In genomic region chr10:117216611-117217195, GRCh38 we compare ENCODE assay signal across 1 cellular context.
TF ChIP-seq lines count a peak whose summit lies in the region.

No MANE protein-coding gene starts in this region.

TF ChIP-seq in HepG2, 621 proteins besides CTCF, POLR2A, EP300 and RAD21 (continued from another document and continues in another):
- peak; percentile 84 for TF ChIP-seq YY1 (IDR thresholded peaks at IDR 0.05; ENCODE audit: insufficient read depth, insufficient replicate concordance, low read depth, low read length)
- TF ChIP-seq MIER2 (CRISPR knock-in tag; IDR thresholded peaks at IDR 0.05), result 0 out of 2 replicates have a peak, but pooled peaks have one; percentile 60
- 0 out of 2 replicates have a peak, but pooled peaks have one; percentile 51 for TF ChIP-seq HBP1 (CRISPR knock-in tag; IDR thresholded peaks at IDR 0.05; ENCODE audit: low read depth)
- peak; percentile 77; the same call in 1 of the 2 replicates for TF ChIP-seq TFDP1 (CRISPR knock-in tag; IDR thresholded peaks at IDR 0.05; ENCODE audit: borderline replicate concordance)
- TF ChIP-seq RXRA (CRISPR knock-in tag; IDR thresholded peaks at IDR 0.05), result peak; percentile 66; the same call in 1 of the 2 replicates
- peak; percentile 96; the same call in 1 of the 2 replicates for TF ChIP-seq MTF2 (CRISPR knock-in tag; IDR thresholded peaks at IDR 0.05; ENCODE audit: borderline replicate concordance)
- 0 out of 4 replicates have a peak, but pooled peaks of 1 of the 2 experiments have one; percentile 27 for TF ChIP-seq ATF4 (CRISPR knock-in tag; IDR thresholded peaks at IDR 0.05)
- peak; percentile 78 for TF ChIP-seq GABPB1 (CRISPR knock-in tag; IDR thresholded peaks at IDR 0.05)
- peak; percentile 48; the same call in 1 of the 2 replicates for TF ChIP-seq THRA (CRISPR knock-in tag; IDR thresholded peaks at IDR 0.05; ENCODE audit: borderline replicate concordance)
- TF ChIP-seq ZBTB3 (CRISPR knock-in tag; IDR thresholded peaks at IDR 0.05; ENCODE audit: borderline replicate concordance, low read depth), result no peak
- TF ChIP-seq ZNF331 (CRISPR knock-in tag; IDR thresholded peaks at IDR 0.05), result peak; percentile 39; the same call in 1 of the 2 replicates
- TF ChIP-seq ZNF207 (IDR thresholded peaks at IDR 0.05; ENCODE audit: borderline replicate concordance), result no peak
- TF ChIP-seq MIER3 (CRISPR knock-in tag; IDR thresholded peaks at IDR 0.05; ENCODE audit: borderline replicate concordance), result peak; percentile 57; the same call in 1 of the 2 replicates
- peak; percentile 91; the same call in 1 of the 2 replicates for TF ChIP-seq ZNF580 (CRISPR knock-in tag; IDR thresholded peaks at IDR 0.05; ENCODE audit: borderline replicate concordance, low read depth)
- peak; percentile 38; the same call in 1 of the 2 replicates for TF ChIP-seq CEBPG (CRISPR knock-in tag; IDR thresholded peaks at IDR 0.05)
- TF ChIP-seq MAF1 (CRISPR knock-in tag; IDR thresholded peaks at IDR 0.05; ENCODE audit: borderline replicate concordance), result no peak
- peak; percentile 66; the same call in 1 of the 2 replicates for TF ChIP-seq ZBTB7B (CRISPR knock-in tag; IDR thresholded peaks at IDR 0.05)
- TF ChIP-seq HMG20B (CRISPR knock-in tag; conservative IDR thresholded peaks at IDR 0.05), result no peak
- peak; percentile 55; the same call in 1 of the 2 replicates for TF ChIP-seq MTERF4 (CRISPR knock-in tag; IDR thresholded peaks at IDR 0.05)
- TF ChIP-seq KMT2A (CRISPR knock-in tag; IDR thresholded peaks at IDR 0.05), result peak; percentile 68
- TF ChIP-seq ZNF761 (CRISPR knock-in tag; conservative IDR thresholded peaks at IDR 0.05), result 0 out of 2 replicates have a peak, but pooled peaks have one; percentile 58
- TF ChIP-seq SMAD3 (CRISPR knock-in tag; IDR thresholded peaks at IDR 0.05), result peak; percentile 62; the same call in 1 of the 2 replicates
- TF ChIP-seq ZBTB33 (CRISPR knock-in tag; IDR thresholded peaks at IDR 0.05), result peak; percentile 66
- peak; percentile 74 for TF ChIP-seq POGZ (CRISPR knock-in tag; IDR thresholded peaks at IDR 0.05)
- TF ChIP-seq NFIB (CRISPR knock-in tag; IDR thresholded peaks at IDR 0.05; ENCODE audit: borderline replicate concordance), result no peak
- peak; percentile 81; the same call in 1 of the 2 replicates for TF ChIP-seq THAP8 (CRISPR knock-in tag; IDR thresholded peaks at IDR 0.05; ENCODE audit: borderline replicate concordance)
- TF ChIP-seq SOX6 (IDR thresholded peaks at IDR 0.05), result no peak
- peak; percentile 70 for TF ChIP-seq SOX6 (CRISPR knock-in tag; IDR thresholded peaks at IDR 0.05)
- peak; percentile 92 for TF ChIP-seq ZMYM4 (CRISPR knock-in tag; IDR thresholded peaks at IDR 0.05)
- peak; percentile 69; the same call in 1 of the 2 replicates for TF ChIP-seq ZNF350 (CRISPR knock-in tag; IDR thresholded peaks at IDR 0.05; ENCODE audit: borderline replicate concordance, low read depth)
- no peak for TF ChIP-seq FOXM1 (CRISPR knock-in tag; IDR thresholded peaks at IDR 0.05)
- TF ChIP-seq SKIL (CRISPR knock-in tag; IDR thresholded peaks at IDR 0.05; ENCODE audit: borderline replicate concordance), result no peak
- peak; percentile 46; the same call in 1 of the 2 replicates for TF ChIP-seq ZNF782 (CRISPR knock-in tag; IDR thresholded peaks at IDR 0.05; ENCODE audit: borderline replicate concordance)
- peak; percentile 43; the same call in 1 of the 2 replicates for TF ChIP-seq ZNF414 (CRISPR knock-in tag; IDR thresholded peaks at IDR 0.05)
- TF ChIP-seq KDM4B (CRISPR knock-in tag; IDR thresholded peaks at IDR 0.05), result 0 out of 2 replicates have a peak, but pooled peaks have one; percentile 57
- peak; percentile 32; the same call in 1 of the 2 replicates for TF ChIP-seq JUN (CRISPR knock-in tag; IDR thresholded peaks at IDR 0.05)
- TF ChIP-seq NONO (IDR thresholded peaks at IDR 0.05), result no peak
- TF ChIP-seq NONO (CRISPR knock-in tag; conservative IDR thresholded peaks at IDR 0.05), result peak; percentile 59; the same call in 1 of the 2 replicates
- TF ChIP-seq FOXC1 (CRISPR knock-in tag; IDR thresholded peaks at IDR 0.05; ENCODE audit: borderline replicate concordance), result peak; percentile 59
- TF ChIP-seq ZNF317 (CRISPR knock-in tag; IDR thresholded peaks at IDR 0.05), result peak; percentile 56; the same call in 1 of the 2 replicates
- peak; percentile 39; the same call in 1 of the 2 replicates for TF ChIP-seq ARID4A (CRISPR knock-in tag; IDR thresholded peaks at IDR 0.05; ENCODE audit: borderline replicate concordance)
- peak; percentile 63; the same call in 1 of the 2 replicates for TF ChIP-seq ZNF691 (CRISPR knock-in tag; IDR thresholded peaks at IDR 0.05; ENCODE audit: borderline replicate concordance, low read depth)
- 0 out of 2 replicates have a peak, but pooled peaks have one; percentile 12 for TF ChIP-seq HES4 (CRISPR knock-in tag; IDR thresholded peaks at IDR 0.05; ENCODE audit: borderline replicate concordance)
- TF ChIP-seq ZNF839 (CRISPR knock-in tag; IDR thresholded peaks at IDR 0.05; ENCODE audit: borderline replicate concordance), result no peak
